In the genomic region with DNA sequence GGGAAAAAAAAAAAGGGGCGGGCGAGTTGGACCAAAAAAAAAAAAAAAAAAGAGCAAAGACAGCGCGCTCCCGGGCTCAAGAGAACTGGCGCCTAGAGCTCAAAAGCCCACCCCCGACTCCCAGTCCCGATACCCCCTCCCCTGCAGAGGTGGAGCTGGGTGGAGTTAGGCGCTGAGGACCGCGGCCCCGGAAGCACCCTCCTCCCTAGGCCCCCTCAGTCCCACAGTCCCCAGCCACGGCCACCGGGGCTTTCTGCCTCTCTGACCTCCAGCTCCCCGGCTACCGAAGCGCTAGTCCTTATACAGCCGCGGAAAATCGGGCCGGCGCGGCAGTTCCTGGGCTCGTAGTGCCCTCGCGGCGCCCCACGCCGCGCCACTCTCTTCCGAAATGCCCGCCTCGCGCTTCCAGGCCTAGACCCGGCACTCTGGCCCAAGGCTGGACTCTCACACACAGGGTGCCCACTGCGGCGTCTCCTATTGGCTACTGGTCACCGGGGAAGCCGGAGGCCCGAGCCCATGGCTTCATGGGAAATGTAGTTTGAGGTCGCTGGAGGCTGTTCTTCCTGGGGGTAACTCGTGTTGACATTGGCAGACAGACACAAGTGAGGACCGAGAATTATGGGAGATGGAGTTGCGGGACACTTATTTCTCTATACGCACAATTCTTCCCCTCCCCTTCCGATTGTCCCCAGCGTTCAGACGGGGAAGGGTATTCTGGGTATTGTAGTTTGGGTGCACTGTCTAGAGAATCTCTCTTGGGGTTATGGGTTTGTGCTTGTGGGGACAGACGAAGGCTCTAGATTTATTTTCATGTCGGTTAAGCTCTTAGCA, we compare ENCODE assay signal across 8 cellular contexts. TPM values are rescaled to one million over a fixed set of nuclear protein-coding genes. Genes with fewer than 3 reads are reported as not detected.
DNase-seq lines count a peak whose midpoint lies in the region; ATAC-seq, FAIRE-seq and TF ChIP-seq lines count a peak whose summit lies in the region.

A gene with protein sequence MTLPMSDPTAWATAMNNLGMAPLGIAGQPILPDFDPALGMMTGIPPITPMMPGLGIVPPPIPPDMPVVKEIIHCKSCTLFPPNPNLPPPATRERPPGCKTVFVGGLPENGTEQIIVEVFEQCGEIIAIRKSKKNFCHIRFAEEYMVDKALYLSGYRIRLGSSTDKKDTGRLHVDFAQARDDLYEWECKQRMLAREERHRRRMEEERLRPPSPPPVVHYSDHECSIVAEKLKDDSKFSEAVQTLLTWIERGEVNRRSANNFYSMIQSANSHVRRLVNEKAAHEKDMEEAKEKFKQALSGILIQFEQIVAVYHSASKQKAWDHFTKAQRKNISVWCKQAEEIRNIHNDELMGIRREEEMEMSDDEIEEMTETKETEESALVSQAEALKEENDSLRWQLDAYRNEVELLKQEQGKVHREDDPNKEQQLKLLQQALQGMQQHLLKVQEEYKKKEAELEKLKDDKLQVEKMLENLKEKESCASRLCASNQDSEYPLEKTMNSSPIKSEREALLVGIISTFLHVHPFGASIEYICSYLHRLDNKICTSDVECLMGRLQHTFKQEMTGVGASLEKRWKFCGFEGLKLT (minus strand): TSS at position 427 of the 831 bp plus-strand sequence. CDS start 199,993 bp downstream, outside the sequence.

- no peaks in the 10 kb centered on the region for H3F3A ChIP-seq in OCI-LY1 (ENCODE audit: insufficient read depth, low read length)

- H3K9me1 ChIP-seq in endothelial cell of umbilical vein (replicated peaks; ENCODE audit: control insufficient read depth, extremely low read depth, insufficient read depth, low read length): no peaks in the 10 kb centered on the region

- H3K4me1 ChIP-seq in HUES64 (ENCODE audit: insufficient read depth, low read length): no peaks in the 10 kb centered on the region
- peaks cover 8% of the 10 kb centered on the region for H3K4me1 ChIP-seq in OCI-LY1 (ENCODE audit: insufficient read depth, low read length, severe bottlenecking)
- peaks cover 2% of the 10 kb centered on the region for H3K4me1 ChIP-seq in endothelial cell of umbilical vein (ENCODE audit: control insufficient read depth, extremely low read depth, insufficient read depth, low read length)

- DNase-seq in Calu3 (peak; percentile 92), endothelial cell of umbilical vein (ENCODE audit: low read depth, low spot score) (peak; percentile 95), midbrain (lab: John Stamatoyannopoulos, UW) (peak; percentile 95)
- DNase-seq in activated CD8-positive, alpha-beta memory T cell treated with anti-CD3 and anti-CD28 coated beads, Interleukin-2, amount 50 U/mL, for 4 hours: peak; percentile 73
- DNase-seq in stimulated activated CD8-positive, alpha-beta memory T cell treated with anti-CD3 and anti-CD28 coated beads, Interleukin-2, amount 100 ng/mL, for 48 hours (ENCODE audit: low read depth in 2 of 2): peak; percentile 49 to 60

- peak within 1 kb of the TSS; percentile 76 for H3K27ac Mint-ChIP-seq in Calu3 (ENCODE audit: unreplicated experiment)

- H3K27me3 Mint-ChIP-seq in Calu3 (ENCODE audit: unreplicated experiment): no peaks in the 10 kb centered on the region

- peak; percentile 99 for FAIRE-seq in endothelial cell of umbilical vein (lab: Jason Lieb, UNC)

- H3K36me3 ChIP-seq in HUES64 (ENCODE audit: insufficient read depth, low read length) (no peaks in the 10 kb centered on the region), OCI-LY1 (ENCODE audit: insufficient read depth, low read length) (no peaks in the 10 kb centered on the region), endothelial cell of umbilical vein (ENCODE audit: control insufficient read depth in 2 of 2, extremely low read depth in 1 of 2, insufficient read depth in 2 of 2, low read length in 2 of 2) (no peaks in the 10 kb centered on the region)

- H3K4me3 Mint-ChIP-seq in Calu3 (ENCODE audit: low read depth, unreplicated experiment): no peak within 1 kb of the TSS

- POLR2A ChIA-PET in endothelial cell of umbilical vein (lab: Charles Lee): no interaction called here

- peak; percentile 73 for TF ChIP-seq POLR2A in endothelial cell of umbilical vein (IDR thresholded peaks at IDR 0.05; ENCODE audit: low read depth, low read length)

- peaks cover 9% of the 10 kb centered on the region for H3K4me1 Mint-ChIP-seq in Calu3 (ENCODE audit: low read depth, unreplicated experiment)

- no TSS peak for BruUV-seq in Calu3 (replicated peaks; lab: Mats Ljungman, UMichigan)
- BruUV-seq in endothelial cell of umbilical vein (replicated peaks; lab: Mats Ljungman, UMichigan): no TSS peak

- no peaks in the 10 kb centered on the region for H3K9me2 ChIP-seq in OCI-LY1 (ENCODE audit: low read depth, low read length)

- H3K9me3 ChIP-seq in HUES64 (ENCODE audit: insufficient read depth, low read depth, low read length) (no peaks in the 10 kb centered on the region), OCI-LY1 (ENCODE audit: low read length) (no peaks in the 10 kb centered on the region), endothelial cell of umbilical vein (replicated peaks; ENCODE audit: control insufficient read depth, insufficient read depth, low read length) (no peaks in the 10 kb centered on the region)

- H3K4me2 ChIP-seq in OCI-LY1 (ENCODE audit: low read length) (peak within 1 kb of the TSS; percentile 75), endothelial cell of umbilical vein (ENCODE audit: insufficient read depth, low read length) (peak within 1 kb of the TSS; percentile 76)

- H3K36me3 Mint-ChIP-seq in Calu3 (ENCODE audit: insufficient read depth, unreplicated experiment): peaks cover 5% of the 10 kb centered on the region

- H3K79me2 ChIP-seq in OCI-LY1 (ENCODE audit: insufficient read depth, low read length) (no peaks in the 10 kb centered on the region), endothelial cell of umbilical vein (ENCODE audit: control insufficient read depth, insufficient read depth, low read length) (peaks cover 4% of the 10 kb centered on the region)

- under 1% methylated on average over 34 of the region's 50 CpGs for WGBS in HUES64

- H3K4me3 ChIP-seq in HUES64 (ENCODE audit: low read length) (peak within 1 kb of the TSS; percentile 79), OCI-LY1 (ENCODE audit: low read depth, low read length, poor library complexity, severe bottlenecking) (peak within 1 kb of the TSS; percentile 86), endothelial cell of umbilical vein (replicated peaks in 1 of 3; ENCODE audit: insufficient read depth in 1 of 3, low read depth in 1 of 3, low read length in 3 of 3) (peak within 1 kb of the TSS; percentile 47 to 87 (median 68))

- H3K27me3 ChIP-seq in HUES64 (ENCODE audit: insufficient read depth, low read length) (no peaks in the 10 kb centered on the region), OCI-LY1 (ENCODE audit: insufficient read depth, low read length) (no peaks in the 10 kb centered on the region), endothelial cell of umbilical vein (ENCODE audit: control insufficient read depth in 2 of 2, insufficient read depth in 2 of 2, low read length in 2 of 2) (peaks cover 0 to 4% of the 10 kb centered on the region in 2 experiments)

- ATAC-seq in GM21447 (IDR thresholded peaks at IDR 0.05; ENCODE audit: unreplicated experiment): peak; percentile 96

- peak within 1 kb of the TSS; percentile 86 for H3K9ac ChIP-seq in HUES64 (ENCODE audit: low read depth, low read length)
- peak within 1 kb of the TSS; percentile 87 for H3K9ac ChIP-seq in OCI-LY1 (ENCODE audit: low read length)
- peak within 1 kb of the TSS; percentile 71 for H3K9ac ChIP-seq in endothelial cell of umbilical vein (replicated peaks; ENCODE audit: extremely low read depth, insufficient read depth, low read length)

- intact Hi-C loops in Calu3 (cut with micrococcal nuclease; ENCODE audit: unreplicated experiment) (loop anchor here (5.0 to 10.0 kb wide), 2 partner anchors 328 to 366 kb away; no protein-coding TSS in a partner anchor), endothelial cell of umbilical vein (cut with micrococcal nuclease) (loop anchor here (1.0 to 5.0 kb wide), 3 partner anchors 133 to 564 kb away; a partner anchor contains a TSS)

- H2AFZ ChIP-seq in OCI-LY1 (ENCODE audit: low read length) (no peak within 1 kb of the TSS), endothelial cell of umbilical vein (ENCODE audit: low read depth, low read length) (peak within 1 kb of the TSS; percentile 73)

- TF ChIP-seq CTCF in Calu3 (IDR thresholded peaks at IDR 0.05; ENCODE audit: unreplicated experiment): no peak
- TF ChIP-seq CTCF in OCI-LY1 (IDR thresholded peaks at IDR 0.05; ENCODE audit: low read length): no peak
- no peak for TF ChIP-seq CTCF in endothelial cell of umbilical vein (IDR thresholded peaks at IDR 0.05; ENCODE audit: extremely low read depth in 1 of 2, insufficient read depth in 1 of 2, low read depth in 1 of 2, low read length in 2 of 2)

- no peaks in the 10 kb centered on the region for H3K9me3 Mint-ChIP-seq in Calu3 (ENCODE audit: low read depth, unreplicated experiment)

- H3K27ac ChIP-seq in HUES64 (ENCODE audit: low read depth, low read length): peak within 1 kb of the TSS; percentile 79
- H3K27ac ChIP-seq in OCI-LY1 (ENCODE audit: low read depth, low read length, poor library complexity, severe bottlenecking): no peak within 1 kb of the TSS
- H3K27ac ChIP-seq in endothelial cell of umbilical vein (ENCODE audit: insufficient read depth, low read depth, low read length): peak within 1 kb of the TSS; percentile 46

- dilution Hi-C loops in endothelial cell of umbilical vein (cut with MboI; ENCODE audit: extremely low pct_ligation_motif_present, low sequenced_read_pairs): no loop called here

- CTCF ChIA-PET in Calu3 (lab: Charles Lee) (interaction anchor here (0.9 kb wide), 1 partner anchor 327 kb away, joined by 3 read pairs; no protein-coding TSS in a partner anchor), endothelial cell of umbilical vein (lab: Charles Lee) (interaction anchor here (1.4 to 2.5 kb wide), 2 partner anchors 14 to 327 kb away, joined by 6 to 9 read pairs; no protein-coding TSS in a partner anchor)

- H4K20me1 ChIP-seq in OCI-LY1 (ENCODE audit: insufficient read depth, low read length) (no peaks in the 10 kb centered on the region), endothelial cell of umbilical vein (replicated peaks; ENCODE audit: control insufficient read depth, extremely low read depth, insufficient read depth, low read length) (no peaks in the 10 kb centered on the region)

TF ChIP-seq in endothelial cell of umbilical vein, 7 proteins besides CTCF, POLR2A, EP300 and RAD21 (continues in another document):
- TF ChIP-seq POLR2AphosphoS5 (IDR thresholded peaks at IDR 0.05; ENCODE audit: insufficient read depth, low read depth, low read length): peak; percentile 58

RNA-seq across cellular contexts. Expression of the gene that starts here (rescaled TPM):
- total RNA-seq in Calu3 (2022): 23.4 and 28.9 TPM in 2 replicates
- polyA plus RNA-seq in HUES64 (2013, experiment 1 of 2): 8.0 TPM
- polyA plus RNA-seq in HUES64 (2013, experiment 2 of 2): 8.1 TPM
- total RNA-seq in endothelial cell of umbilical vein: 12.2 and 13.1 TPM in 2 replicates
- 4.6 and 5.5 TPM in 2 replicates for polyA plus RNA-seq in endothelial cell of umbilical vein
- polyA plus RNA-seq in endothelial cell of umbilical vein (2011; cell fraction: cytosol; rRNA removed): 8.5 and 9.1 TPM in 2 replicates
- 5.6 and 7.9 TPM in 2 replicates for polyA plus RNA-seq in endothelial cell of umbilical vein (2011; cell fraction: nucleus; rRNA removed)
- 10.1 and 13.9 TPM in 2 replicates for polyA plus RNA-seq in endothelial cell of umbilical vein (2012)
- 8.9 and 9.6 TPM in 2 replicates for polyA minus RNA-seq in endothelial cell of umbilical vein
- polyA minus RNA-seq in endothelial cell of umbilical vein (2011; cell fraction: cytosol; rRNA and poly(A)+ RNA removed): 9.1 TPM
- 8.3 and 11.6 TPM in 2 replicates for polyA minus RNA-seq in endothelial cell of umbilical vein (2011; cell fraction: nucleus; rRNA and poly(A)+ RNA removed)
